Comparison of ENCODE assay signal across 9 cellular contexts in genomic region chr5:66234241-66234640, GRCh38.
"Had no signal": no experiment of that assay in that cellular context is flagged by ENCODE, and none has a peak within 500 bp of the region (broad histone marks: within the 10 kb centered on the region; RNA-seq: fewer than 3 reads in every experiment).

No MANE protein-coding gene starts in this region.

- H3K9me3 ChIP-seq: HAP-1 had no signal

- ATAC-seq: HCT116, HepG2 had no signal

- H3K4me3 Mint-ChIP-seq: HFFc6, IgD-negative memory B cell had no signal

- DNase-seq: GOT3, H7, HFFc6, KBM-7 had no signal

- H3K4me1 ChIP-seq: HAP-1 had no signal

- H3K27ac Mint-ChIP-seq: HFFc6, IgD-negative memory B cell had no signal

- H3K9me3 Mint-ChIP-seq: HFFc6 had no signal

- H3K36me3 ChIP-seq: HAP-1 had no signal

- H3K4me1 Mint-ChIP-seq: IgD-negative memory B cell had no signal

- H3K4me3 ChIP-seq: HAP-1 had no signal

- H3K27ac ChIP-seq: HL-60 had no signal
